ENCODE assay signal across 20 cellular contexts in genomic region chr13:71787461-71787860, GRCh38.
DNase-seq lines count a peak whose midpoint lies in the region; ATAC-seq, FAIRE-seq and TF ChIP-seq lines count a peak whose summit lies in the region.
"Had no signal": no experiment of that assay in that cellular context is flagged by ENCODE, and none has a peak within 500 bp of the region (broad histone marks: within the 10 kb centered on the region; RNA-seq: fewer than 3 reads in every experiment).

No MANE protein-coding gene starts in this region.

- H3K27me3 ChIP-seq in HUES48 (ENCODE audit: control insufficient read depth, insufficient read depth, low read length) (no peaks in the 10 kb centered on the region), endodermal cell (ENCODE audit: control insufficient read depth, insufficient read depth, low read length, poor library complexity, severe bottlenecking) (no peaks in the 10 kb centered on the region)
- H3K27me3 ChIP-seq: BE2C had no signal

- H3K4me3 ChIP-seq in HUES48 (ENCODE audit: low read depth, low read length) (no peak overlapping the region), endodermal cell (ENCODE audit: low read length) (no peak overlapping the region)
- H3K4me3 ChIP-seq: A549 had no signal

- peak; percentile 56 for FAIRE-seq in D721Med (lab: Jason Lieb, UNC)
- FAIRE-seq: A549, HTR-8/SVneo, RCC 7860 had no signal

- H3K9ac ChIP-seq in HUES48 (ENCODE audit: low read depth, low read length) (no peak overlapping the region), endodermal cell (ENCODE audit: extremely low read depth, low read length, poor library complexity, severe bottlenecking) (no peak overlapping the region)

- whole genome bisulfite sequencing in endodermal cell (ENCODE audit: insufficient coverage in 1 of 2, insufficient read length in 1 of 2), 2 experiments: 85 to 97% methylated on average over 4 to 9 of the region's 9 CpGs

- H3K4me1 ChIP-seq in HUES48 (ENCODE audit: control insufficient read depth, insufficient read depth, low read length): peaks cover 34% of the 10 kb centered on the region
- H3K4me1 ChIP-seq in endodermal cell (ENCODE audit: control insufficient read depth, insufficient read depth, low read length): no peaks in the 10 kb centered on the region
- H3K4me1 ChIP-seq: A549 had no signal

- TF ChIP-seq CTCF in D721Med (IDR thresholded peaks at IDR 0.05; ENCODE audit: insufficient read depth, missing control alignments) (no peak), endodermal cell (conservative IDR thresholded peaks at IDR 0.05) (no peak), nephron progenitor cell (IDR thresholded peaks at IDR 0.05) (no peak)

- H3K36me3 Mint-ChIP-seq in endodermal cell (ENCODE audit: low read depth): no peaks in the 10 kb centered on the region
- H3K36me3 Mint-ChIP-seq in nephron progenitor cell (ENCODE audit: low read depth): peaks cover 27% of the 10 kb centered on the region
- no peaks in the 10 kb centered on the region for H3K36me3 Mint-ChIP-seq in activated CD8-positive, alpha-beta memory T cell treated with anti-CD3 and anti-CD28 coated beads, Interleukin-2, amount 10 ng/mL, durations not matched to agents 7 days and 5 days
- H3K36me3 Mint-ChIP-seq: IgD-negative memory B cell had no signal

- no peak for DNase-seq in D721Med (ENCODE audit: insufficient read length, low spot score)
- no peak for DNase-seq in endodermal cell
- no peak for DNase-seq in nephron progenitor cell
- no peak for DNase-seq in activated CD8-positive, alpha-beta memory T cell treated with anti-CD3 and anti-CD28 coated beads, Interleukin-2, amount 10 ng/mL, durations not matched to agents 7 days and 5 days
- DNase-seq: BE2C, DMS79, HCEC 1CT, NCI-H1105, NCI-H146, NCI-H2029, NCI-H345, NCI-H524, NCI-H774 had no signal

- H3K4me1 Mint-ChIP-seq in endodermal cell (peaks cover 15% of the 10 kb centered on the region), nephron progenitor cell (peaks cover 67% of the 10 kb centered on the region)
- H3K4me1 Mint-ChIP-seq in activated CD8-positive, alpha-beta memory T cell treated with anti-CD3 and anti-CD28 coated beads, Interleukin-2, amount 10 ng/mL, durations not matched to agents 7 days and 5 days: no peaks in the 10 kb centered on the region
- H3K4me1 Mint-ChIP-seq: IgD-negative memory B cell had no signal

- H3K27ac Mint-ChIP-seq in endodermal cell (no peak overlapping the region), nephron progenitor cell (peak overlapping the region; percentile 87)
- no peak overlapping the region for H3K27ac Mint-ChIP-seq in activated CD8-positive, alpha-beta memory T cell treated with anti-CD3 and anti-CD28 coated beads, Interleukin-2, amount 10 ng/mL, durations not matched to agents 7 days and 5 days
- H3K27ac Mint-ChIP-seq: IgD-negative memory B cell had no signal

- H3K27me3 Mint-ChIP-seq in endodermal cell (ENCODE audit: insufficient read depth): no peaks in the 10 kb centered on the region
- H3K27me3 Mint-ChIP-seq in nephron progenitor cell (ENCODE audit: low read depth, poor library complexity): peaks cover 3% of the 10 kb centered on the region
- no peaks in the 10 kb centered on the region for H3K27me3 Mint-ChIP-seq in activated CD8-positive, alpha-beta memory T cell treated with anti-CD3 and anti-CD28 coated beads, Interleukin-2, amount 10 ng/mL, durations not matched to agents 7 days and 5 days
- H3K27me3 Mint-ChIP-seq: IgD-negative memory B cell had no signal

- H3K4me3 Mint-ChIP-seq in endodermal cell: no peak overlapping the region
- H3K4me3 Mint-ChIP-seq in nephron progenitor cell: peak overlapping the region; percentile 2
- no peak overlapping the region for H3K4me3 Mint-ChIP-seq in activated CD8-positive, alpha-beta memory T cell treated with anti-CD3 and anti-CD28 coated beads, Interleukin-2, amount 10 ng/mL, durations not matched to agents 7 days and 5 days
- H3K4me3 Mint-ChIP-seq: IgD-negative memory B cell had no signal

- H3K9me3 ChIP-seq in HUES48 (ENCODE audit: control insufficient read depth, insufficient read depth, low read length) (no peaks in the 10 kb centered on the region), endodermal cell (ENCODE audit: control insufficient read depth, low read length) (no peaks in the 10 kb centered on the region)
- H3K9me3 ChIP-seq: A549, BE2C had no signal

- ATAC-seq in activated CD8-positive, alpha-beta memory T cell treated with anti-CD3 and anti-CD28 coated beads, Interleukin-2, amount 10 ng/mL, durations not matched to agents 7 days and 5 days: no peak
- ATAC-seq in GM18511 (IDR thresholded peaks at IDR 0.05; ENCODE audit: unreplicated experiment) (no peak), GM21723 (IDR thresholded peaks at IDR 0.05; ENCODE audit: unreplicated experiment) (no peak)
- ATAC-seq: A549 had no signal

- H3K36me3 ChIP-seq in HUES48 (ENCODE audit: control insufficient read depth, insufficient read depth, low read length): no peaks in the 10 kb centered on the region
- no peaks in the 10 kb centered on the region for H3K36me3 ChIP-seq in endodermal cell (ENCODE audit: control insufficient read depth, insufficient read depth, low read length)
- H3K36me3 ChIP-seq: BE2C had no signal

- CTCF ChIA-PET in activated CD8-positive, alpha-beta memory T cell treated with anti-CD3 and anti-CD28 coated beads, Interleukin-2, amount 10 ng/mL, durations not matched to agents 7 days and 5 days (lab: Charles Lee): no interaction called here

- H3K27ac ChIP-seq in HUES48 (ENCODE audit: low read depth, low read length) (peak overlapping the region; percentile 77), endodermal cell (ENCODE audit: low read depth, low read length) (peak overlapping the region; percentile 91)
- H3K27ac ChIP-seq: A549 had no signal

- no peaks in the 10 kb centered on the region for H3K9me3 Mint-ChIP-seq in endodermal cell
- H3K9me3 Mint-ChIP-seq in nephron progenitor cell: no peaks in the 10 kb centered on the region
- peaks cover 7% of the 10 kb centered on the region for H3K9me3 Mint-ChIP-seq in activated CD8-positive, alpha-beta memory T cell treated with anti-CD3 and anti-CD28 coated beads, Interleukin-2, amount 10 ng/mL, durations not matched to agents 7 days and 5 days (ENCODE audit: low read depth)
